ENCODE assay signal across 8 cellular contexts in genomic region chr17:3794890-3795757, GRCh38. TPM values are rescaled to one million over a fixed set of nuclear protein-coding genes. Genes with fewer than 3 reads are reported as not detected.
DNase-seq lines count a peak whose midpoint lies in the region; ATAC-seq and TF ChIP-seq lines count a peak whose summit lies in the region.

No MANE protein-coding gene starts in this region.

- H3K4me3 ChIP-seq in GM12865 (ENCODE audit: low read depth, low read length) (no peak overlapping the region), skeletal muscle cell (ENCODE audit: low read depth, low read length) (no peak overlapping the region)

- H3K9me3 Mint-ChIP-seq in WTC11, result no peaks in the 10 kb centered on the region

- CTCF ChIA-PET in WTC11 (lab: Charles Lee), result interaction anchor here (0.5 to 3.8 kb wide), 5 partner anchors 9 to 112 kb away, joined by 3 to 36 read pairs (median 4); no protein-coding TSS in a partner anchor

- H3K36me3 Mint-ChIP-seq in WTC11, result no peaks in the 10 kb centered on the region

- peak; percentile 58 for ATAC-seq in WTC11
- ATAC-seq in HG02798 (IDR thresholded peaks at IDR 0.05; ENCODE audit: poor library complexity, unreplicated experiment), result no peak
- ATAC-seq in HG03159 (IDR thresholded peaks at IDR 0.05; ENCODE audit: unreplicated experiment), result no peak

- H3K4me3 Mint-ChIP-seq in WTC11, result no peak overlapping the region

- TF ChIP-seq CTCF in GM12865 (IDR thresholded peaks at IDR 0.05; ENCODE audit: insufficient read depth, low read depth, low read length, missing control alignments) (no peak), WTC11 (IDR thresholded peaks at IDR 0.05) (no peak)

- peak overlapping the region; percentile 84 for H3K27ac Mint-ChIP-seq in WTC11

- DNase-seq in GM12865 (ENCODE audit: low read depth), result peak; percentile 59
- DNase-seq in WTC11 (ENCODE audit: low spot score), result no peak
- DNase-seq in cerebellar cortex (ENCODE audit: low spot score), result peak; percentile 61
- DNase-seq in skeletal muscle cell (ENCODE audit: low read depth), result peak; percentile 21
- no peak for DNase-seq in HUDEP-2 (lab: John Stamatoyannopoulos, UW; ENCODE audit: unreplicated experiment in 76 of 76)
- DNase-seq in SKM-1 treated with dmso at 0.1 percent for 144 hours (lab: John Stamatoyannopoulos, UW; ENCODE audit: unreplicated experiment), result no peak

- POLR2A ChIA-PET in WTC11 (lab: Charles Lee), result no interaction called here

- H3K27me3 Mint-ChIP-seq in WTC11 (ENCODE audit: low read depth), result no peaks in the 10 kb centered on the region

- H3K4me1 Mint-ChIP-seq in WTC11, result 0 out of 2 replicates have a peak, but pooled peaks cover 7% of the 10 kb centered on the region

TF ChIP-seq in WTC11, 78 proteins besides CTCF, POLR2A, EP300 and RAD21:
- TF ChIP-seq ZNF138 (CRISPR knock-in tag; conservative IDR thresholded peaks at IDR 0.05), result no peak

RNA-seq across cellular contexts. Expression of gene ITGAE, which starts 5.9 kb away (rescaled TPM):
- 18.6 to 21.3 TPM (median 19.5 TPM) in 3 replicates for total RNA-seq in WTC11 (2021)

RNA-seq across cellular contexts. Expression of gene NCBP3, which starts 50.9 kb away (rescaled TPM):
- total RNA-seq in WTC11 (2021), result 48.7 to 51.3 TPM (median 49.6 TPM) in 3 replicates

Comparison
In these comparisons a context has a peak if more than half of its experiments do, and no peak if none do; other contexts are left out.
1. DNase-seq: peak in GM12865 (single experiment), cerebellar cortex (single experiment) and skeletal muscle cell (single experiment); none in WTC11 (single experiment), HUDEP-2 (0 of 76) and SKM-1 treated with dmso at 0.1 percent for 144 hours (single experiment).